Comparison of ENCODE assay signal across 13 cellular contexts in genomic region chr2:175855794-175856453, GRCh38.
DNase-seq lines count a peak whose midpoint lies in the region; TF ChIP-seq lines count a peak whose summit lies in the region.
"Had no signal": no experiment of that assay in that cellular context is flagged by ENCODE, and none has a peak within 500 bp of the region (broad histone marks: within the 10 kb centered on the region; RNA-seq: fewer than 3 reads in every experiment).

No MANE protein-coding gene starts in this region.

- H3K27ac ChIP-seq in fibroblast of lung (ENCODE audit: insufficient read depth, low read length) (no peak overlapping the region), ovary (no peak overlapping the region)
- H3K27ac ChIP-seq: PC-9 had no signal

- TF ChIP-seq CTCF in fibroblast of lung (conservative IDR thresholded peaks at IDR 0.05 in 1 of 2, IDR thresholded peaks at IDR 0.05 in 1 of 2; ENCODE audit: low read depth in 1 of 2, low read length in 2 of 2) (no peak), ovary (IDR thresholded peaks at IDR 0.05) (no peak)

- H3K9ac ChIP-seq in fibroblast of lung (ENCODE audit: insufficient read depth, low read length), result no peak overlapping the region

- no peak for TF ChIP-seq EP300 in ovary (IDR thresholded peaks at IDR 0.05)

- WGBS in ovary, 3 donors, result 49 to 57% (median 51%) methylated on average over 4 of the region's 4 CpGs

- H4K20me1 ChIP-seq in fibroblast of lung (ENCODE audit: control insufficient read depth, extremely low read depth, insufficient read depth, low read length), result no peaks in the 10 kb centered on the region

- H3K4me1 ChIP-seq in fibroblast of lung (ENCODE audit: control insufficient read depth, extremely low read depth, insufficient read depth, low read length) (no peaks in the 10 kb centered on the region), ovary (ENCODE audit: insufficient read depth) (no peaks in the 10 kb centered on the region)
- H3K4me1 ChIP-seq: Caco-2 had no signal

- H3K79me2 ChIP-seq in fibroblast of lung (ENCODE audit: control insufficient read depth, insufficient read depth, low read length), result no peaks in the 10 kb centered on the region

- no peak overlapping the region for H3K4me3 ChIP-seq in fibroblast of lung (replicated peaks in 1 of 4; ENCODE audit: control extremely low read depth in 1 of 4, insufficient read depth in 1 of 4, low read depth in 3 of 4, low read length in 4 of 4)
- no peak overlapping the region for H3K4me3 ChIP-seq in ovary
- H3K4me3 ChIP-seq: PC-9 had no signal

- no peaks in the 10 kb centered on the region for H3K27me3 ChIP-seq in fibroblast of lung (ENCODE audit: control insufficient read depth, insufficient read depth, low read length)
- no peaks in the 10 kb centered on the region for H3K27me3 ChIP-seq in ovary

- no peaks in the 10 kb centered on the region for H3K36me3 ChIP-seq in fibroblast of lung (ENCODE audit: control insufficient read depth, insufficient read depth, low read length)
- no peaks in the 10 kb centered on the region for H3K36me3 ChIP-seq in ovary

- no peaks in the 10 kb centered on the region for H3K9me3 ChIP-seq in fibroblast of lung (ENCODE audit: control insufficient read depth, insufficient read depth, low read depth, low read length)
- H3K9me3 ChIP-seq in ovary, result no peaks in the 10 kb centered on the region
- H3K9me3 ChIP-seq: Caco-2 had no signal

- no peak for TF ChIP-seq POLR2A in ovary (IDR thresholded peaks at IDR 0.05)

- intact Hi-C loops in ovary (cut with DNase I), result no loop called here

- no peak overlapping the region for H3K4me2 ChIP-seq in fibroblast of lung (ENCODE audit: extremely low read depth, insufficient read depth, low read length)
- H3K4me2 ChIP-seq: PC-9 had no signal

- H2AFZ ChIP-seq in fibroblast of lung (ENCODE audit: low read length), result no peak overlapping the region
- H2AFZ ChIP-seq: PC-9 had no signal

- DNase-seq in DMS 273 (lab: John Stamatoyannopoulos, UW; ENCODE audit: unreplicated experiment) (peak; percentile 61), NCI-H460 (ENCODE audit: extremely low read depth, low read depth) (peak; percentile 14), fibroblast of lung (ENCODE audit: low read depth in 2 of 2) (peak; percentile 40 to 69), myocyte (ENCODE audit: low read depth) (peak; percentile 96), COLO829 (ENCODE audit: low spot score) (no peak), ovary (no peak), NCI-H2227 treated with DMSO at 0.1 percent for 48 hours (lab: John Stamatoyannopoulos, UW) (no peak)
- DNase-seq in stimulated activated naive CD4-positive, alpha-beta T cell treated with Interleukin-2 at 50 U/mL for 16 hours (lab: John Stamatoyannopoulos, UW), result no peak
- DNase-seq: activated CD4-positive, alpha-beta T cell treated with anti-CD3 and anti-CD28 coated beads for 48 hours; amniotic stem cell; Caco-2; KBM-7 had no signal

Comparison
In these comparisons a context has a peak if more than half of its experiments do, and no peak if none do; other contexts are left out.
1. DNase-seq: peak in DMS 273 (single experiment), NCI-H460 (single experiment), fibroblast of lung (2 of 2) and myocyte (single experiment); none in stimulated activated naive CD4-positive, alpha-beta T cell treated with Interleukin-2 at 50 U/mL for 16 hours (single experiment), COLO829 (single experiment), ovary (0 of 5) and NCI-H2227 treated with DMSO at 0.1 percent for 48 hours (single experiment).